In genomic region chr10:62049815-62050626, GRCh38 we compare ENCODE assay signal across 8 cellular contexts.
A peak's percentile ranks its signal among the peaks of the same experiment; 100 is the strongest.
DNase-seq lines count a peak whose midpoint lies in the region; ATAC-seq and TF ChIP-seq lines count a peak whose summit lies in the region.

No MANE protein-coding gene starts in this region.

- H3K9me3 ChIP-seq in right atrium auricular region, result no peaks in the 10 kb centered on the region
- no peaks in the 10 kb centered on the region for H3K9me3 ChIP-seq in mucosa of stomach (ENCODE audit: control insufficient read depth, low read length)
- H3K9me3 ChIP-seq in vagina, result no peaks in the 10 kb centered on the region

- H3K27me3 ChIP-seq in right atrium auricular region (no peaks in the 10 kb centered on the region), mucosa of stomach (ENCODE audit: control insufficient read depth, insufficient read depth, low read length) (no peaks in the 10 kb centered on the region), vagina (no peaks in the 10 kb centered on the region), H7 (ENCODE audit: control insufficient read depth, insufficient read depth, low read length) (no peaks in the 10 kb centered on the region; the same call in 1 of the 2 replicates)

- H3K36me3 ChIP-seq in right atrium auricular region, result peaks cover 30% of the 10 kb centered on the region
- H3K36me3 ChIP-seq in mucosa of stomach (ENCODE audit: control insufficient read depth, insufficient read depth, low read length), result no peaks in the 10 kb centered on the region
- peaks cover 0 to 24% of the 10 kb centered on the region in 2 donors for H3K36me3 ChIP-seq in vagina
- no peaks in the 10 kb centered on the region for H3K36me3 ChIP-seq in H7 (replicated peaks; ENCODE audit: control insufficient read depth, insufficient read depth, low read length)

- intact Hi-C loops in Right ventricle myocardium superior (cut with DNase I), result loop anchor here (5.0 kb wide), 1 partner anchor 42 kb away; no protein-coding TSS in a partner anchor
- intact Hi-C loops in vagina (cut with DNase I), result no loop called here

- peak overlapping the region; percentile 62 to 82 for H3K4me3 ChIP-seq in right atrium auricular region
- peak overlapping the region; percentile 33 for H3K4me3 ChIP-seq in mucosa of stomach (ENCODE audit: low read length)
- peak overlapping the region; percentile 61 to 63 for H3K4me3 ChIP-seq in vagina
- no peak overlapping the region for H3K4me3 ChIP-seq in H7 (ENCODE audit: insufficient read depth, low read depth, low read length)

- H3K27ac ChIP-seq in right atrium auricular region (peak overlapping the region; percentile 97 to 98), vagina (peak overlapping the region; percentile 97)

- H3K4me1 ChIP-seq in right atrium auricular region, result peaks cover 0 to 77% of the 10 kb centered on the region in 2 donors
- peaks cover 60% of the 10 kb centered on the region for H3K4me1 ChIP-seq in mucosa of stomach (ENCODE audit: control insufficient read depth, insufficient read depth, low read length)
- peaks cover 78% of the 10 kb centered on the region for H3K4me1 ChIP-seq in vagina

- H3K9ac ChIP-seq in mucosa of stomach (ENCODE audit: low read length), result peak overlapping the region; percentile 79

- TF ChIP-seq POLR2A in vagina (IDR thresholded peaks at IDR 0.05), result no peak

- TF ChIP-seq CTCF in right atrium auricular region (IDR thresholded peaks at IDR 0.05) (no peak), vagina (IDR thresholded peaks at IDR 0.05) (no peak)

- DNase-seq in right atrium auricular region (ENCODE audit: low spot score) (no peak), Right ventricle myocardium superior (no peak), vagina (ENCODE audit: extremely low spot score in 2 of 2) (no peak), H7 (no peak)
- peak; percentile 42 for DNase-seq in central memory CD4-positive, alpha-beta T cell

- ATAC-seq in Right ventricle myocardium superior (ENCODE audit: poor library complexity), result no peak
- ATAC-seq in HG03520 (IDR thresholded peaks at IDR 0.05; ENCODE audit: unreplicated experiment), result no peak
- no peak for ATAC-seq in HG02852 (IDR thresholded peaks at IDR 0.05; ENCODE audit: unreplicated experiment)
